ENCODE assay signal across 26 cellular contexts in the genomic region with DNA sequence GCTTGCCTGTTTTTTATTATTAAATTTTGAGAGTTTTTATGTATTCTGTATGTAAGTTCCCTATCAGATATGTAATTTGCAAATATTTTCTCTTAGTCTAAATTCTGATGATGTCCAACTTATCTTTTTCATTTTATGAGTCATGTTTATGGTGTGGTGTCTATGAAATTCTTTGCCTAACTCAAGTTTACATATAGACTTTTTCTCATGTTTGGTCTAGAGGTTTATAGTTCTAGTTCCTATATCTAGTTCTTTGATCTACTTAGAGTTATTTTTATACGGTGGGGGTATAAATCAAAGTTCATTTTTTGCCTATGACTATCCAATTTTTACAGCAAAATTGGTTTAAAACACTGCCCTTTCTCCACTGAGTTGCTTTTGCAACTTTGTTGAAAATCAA. TPM values are rescaled to one million over a fixed set of nuclear protein-coding genes. Genes with fewer than 3 reads are reported as not detected.
DNase-seq lines count a peak whose midpoint lies in the region; ATAC-seq, FAIRE-seq and TF ChIP-seq lines count a peak whose summit lies in the region.
"Had no signal": no experiment of that assay in that cellular context is flagged by ENCODE, and none has a peak within 500 bp of the region (broad histone marks: within the 10 kb centered on the region; RNA-seq: fewer than 3 reads in every experiment).

No MANE protein-coding gene starts in this region.

- H2AK5ac ChIP-seq in IMR-90 (ENCODE audit: low read depth, low read length) = no peak overlapping the region

- no peak overlapping the region for H3K4me3 ChIP-seq in IMR-90 (ENCODE audit: insufficient read depth, low read depth, low read length)
- no peak overlapping the region for H3K4me3 ChIP-seq in astrocyte (ENCODE audit: insufficient read depth, low read depth, low read length)
- no peak overlapping the region for H3K4me3 ChIP-seq in fibroblast of villous mesenchyme (ENCODE audit: low read depth, low read length)
- H3K4me3 ChIP-seq in mucosa of descending colon = no peak overlapping the region
- no peak overlapping the region for H3K4me3 ChIP-seq in esophagus squamous epithelium
- H3K4me3 ChIP-seq: A549; BLaER1 treated with 17β-estradiol and CSF1 and Interleukin-3, amounts not matched to agents 10 nM and 100 nM; GM23338 had no signal

- no peaks in the 10 kb centered on the region for H3K79me2 ChIP-seq in astrocyte (ENCODE audit: insufficient read depth, low read length)

- no peaks in the 10 kb centered on the region for H4K20me1 ChIP-seq in IMR-90 (ENCODE audit: insufficient read depth, low read length)
- no peaks in the 10 kb centered on the region for H4K20me1 ChIP-seq in astrocyte (ENCODE audit: insufficient read depth, low read length)
- H4K20me1 ChIP-seq: BLaER1 treated with 17β-estradiol and CSF1 and Interleukin-3, amounts not matched to agents 10 nM and 100 nM had no signal

- H2AK9ac ChIP-seq in IMR-90 (replicated peaks; ENCODE audit: low read depth, low read length, poor library complexity) = no peak overlapping the region

- H3K23ac ChIP-seq in IMR-90 (ENCODE audit: low read depth, low read length) = no peak overlapping the region

- no peaks in the 10 kb centered on the region for H3K9me3 ChIP-seq in IMR-90 (ENCODE audit: control insufficient read depth, insufficient read depth, low read length)
- no peaks in the 10 kb centered on the region for H3K9me3 ChIP-seq in astrocyte (ENCODE audit: insufficient read depth, low read depth, low read length)
- H3K9me3 ChIP-seq in mucosa of descending colon = no peaks in the 10 kb centered on the region
- H3K9me3 ChIP-seq in esophagus squamous epithelium = peaks cover 0 to 4% (median 0%) of the 10 kb centered on the region in 3 donors
- H3K9me3 ChIP-seq: BE2C had no signal

- DNase-seq in IMR-90 = peak; percentile 42
- no peak for DNase-seq in astrocyte (ENCODE audit: low read depth)
- DNase-seq in fibroblast of villous mesenchyme (ENCODE audit: low read depth) = peak; percentile 53
- DNase-seq in mucosa of descending colon = no peak
- DNase-seq in middle frontal gyrus (ENCODE audit: extremely low spot score, low spot score) = no peak
- no peak for DNase-seq in esophagus squamous epithelium (lab: John Stamatoyannopoulos, UW)
- no peak for DNase-seq in GM20000 (ENCODE audit: low spot score)
- DNase-seq: 8988T; ACHN; AML-193; BE2C; CD4-positive, alpha-beta T cell; CD8-positive, alpha-beta memory T cell; DMS 273 treated with DMSO at 0.1 percent for 48 hours; DMS79; GF-D8; H9 had no signal

- H3K36me3 ChIP-seq in IMR-90 (ENCODE audit: control insufficient read depth, insufficient read depth, low read length) = no peaks in the 10 kb centered on the region
- no peaks in the 10 kb centered on the region for H3K36me3 ChIP-seq in astrocyte (ENCODE audit: insufficient read depth, low read length)
- no peaks in the 10 kb centered on the region for H3K36me3 ChIP-seq in mucosa of descending colon (ENCODE audit: low read depth)
- H3K36me3 ChIP-seq in esophagus squamous epithelium = no peaks in the 10 kb centered on the region
- H3K36me3 ChIP-seq: BE2C; BLaER1 treated with 17β-estradiol and CSF1 and Interleukin-3, amounts not matched to agents 10 nM and 100 nM had no signal

- ATAC-seq in IMR-90 (ENCODE audit: low read depth) (no peak), mucosa of descending colon (peak; percentile 75), GM19023 (IDR thresholded peaks at IDR 0.05; ENCODE audit: unreplicated experiment) (no peak)
- ATAC-seq: A549, GM23338, HCT116 had no signal

- intact Hi-C loops in IMR-90 (cut with micrococcal nuclease) = loop anchor here (2.0 kb wide), 1 partner anchor 43 kb away; no protein-coding TSS in a partner anchor
- intact Hi-C loops in mucosa of descending colon (cut with DNase I, micrococcal nuclease) = no loop called here
- intact Hi-C loops in esophagus squamous epithelium (cut with DNase I) = no loop called here

- H3K4me1 Mint-ChIP-seq in astrocyte (ENCODE audit: low read depth, unreplicated experiment) = peaks cover 10% of the 10 kb centered on the region
- H3K4me1 Mint-ChIP-seq: CD14-positive monocyte; CD8-positive, alpha-beta memory T cell; GM23338; H9 had no signal

- no peaks in the 10 kb centered on the region for H3K36me3 Mint-ChIP-seq in astrocyte (ENCODE audit: low read depth, unreplicated experiment)
- H3K36me3 Mint-ChIP-seq: CD14-positive monocyte had no signal

- no peak overlapping the region for H3K9ac ChIP-seq in IMR-90 (ENCODE audit: low read depth, low read length)
- no peak overlapping the region for H3K9ac ChIP-seq in astrocyte (ENCODE audit: low read length)
- H3K9ac ChIP-seq: BLaER1 treated with 17β-estradiol and CSF1 and Interleukin-3, amounts not matched to agents 10 nM and 100 nM had no signal

- in situ Hi-C loops in IMR-90 (cut with MboI; ENCODE audit: low sequenced_read_pairs) = no loop called here

- peaks cover 3% of the 10 kb centered on the region for H3K9me3 Mint-ChIP-seq in astrocyte (ENCODE audit: unreplicated experiment)
- H3K9me3 Mint-ChIP-seq: CD4-positive, alpha-beta T cell had no signal

- H3K27ac Mint-ChIP-seq in astrocyte (ENCODE audit: unreplicated experiment) = no peak overlapping the region
- H3K27ac Mint-ChIP-seq: CD14-positive monocyte; CD4-positive, alpha-beta T cell; GM23338; H9 had no signal

- POLR2A ChIA-PET in IMR-90 (lab: Charles Lee; ENCODE audit: unreplicated experiment) = no interaction called here

- peak; percentile 20 for FAIRE-seq in astrocyte (lab: Jason Lieb, UNC)
- FAIRE-seq: D721Med, GM12891, GM18507 had no signal

- H3K27me3 ChIP-seq in IMR-90 (ENCODE audit: control insufficient read depth, insufficient read depth, low read length) (no peaks in the 10 kb centered on the region), astrocyte (ENCODE audit: insufficient read depth, low read length) (no peaks in the 10 kb centered on the region), esophagus squamous epithelium (no peaks in the 10 kb centered on the region)
- H3K27me3 ChIP-seq: BE2C; BLaER1 treated with 17β-estradiol and CSF1 and Interleukin-3, amounts not matched to agents 10 nM and 100 nM had no signal

- H3K4me3 Mint-ChIP-seq in astrocyte (ENCODE audit: unreplicated experiment) = no peak overlapping the region
- H3K4me3 Mint-ChIP-seq: CD14-positive monocyte; CD4-positive, alpha-beta T cell; CD8-positive, alpha-beta memory T cell; GM23338; H9 had no signal

- no peak overlapping the region for H2BK5ac ChIP-seq in IMR-90 (ENCODE audit: low read depth, low read length, poor library complexity, severe bottlenecking)

- no TSS peak for BruUV-seq in IMR-90 (replicated peaks; lab: Mats Ljungman, UMichigan)

- TF ChIP-seq CTCF in IMR-90 (conservative IDR thresholded peaks at IDR 0.05; ENCODE audit: low read depth, low read length) (no peak), astrocyte (IDR thresholded peaks at IDR 0.05; ENCODE audit: insufficient read depth, low read depth, low read length) (no peak), fibroblast of villous mesenchyme (IDR thresholded peaks at IDR 0.05; ENCODE audit: insufficient read depth, low read depth, low read length) (no peak), mucosa of descending colon (IDR thresholded peaks at IDR 0.05) (no peak), esophagus squamous epithelium (IDR thresholded peaks at IDR 0.05) (no peak), GM20000 (IDR thresholded peaks at IDR 0.05; ENCODE audit: extremely low read depth, missing control alignments) (no peak)

- H2BK15ac ChIP-seq in IMR-90 (ENCODE audit: low read depth, low read length) = no peak overlapping the region

- WGBS in IMR-90 (ENCODE audit: extremely low coverage in 2 of 2, insufficient read length in 1 of 2), 2 experiments = no CpG with 5 or more reads among the region's 1 CpG
- 67 to 81% methylated on average over 1 of the region's 1 CpG for WGBS in esophagus squamous epithelium, 2 donors

- TF ChIP-seq POLR2A in IMR-90 (IDR thresholded peaks at IDR 0.05; ENCODE audit: low read depth, low read length) (no peak), esophagus squamous epithelium (IDR thresholded peaks at IDR 0.05) (no peak)

- H2BK120ac ChIP-seq in IMR-90 (ENCODE audit: low read depth, low read length) = no peak overlapping the region

- H3K27me3 Mint-ChIP-seq in astrocyte (ENCODE audit: low read depth, unreplicated experiment) = no peaks in the 10 kb centered on the region
- H3K27me3 Mint-ChIP-seq: CD4-positive, alpha-beta T cell had no signal

- H2AFZ ChIP-seq in IMR-90 (replicated peaks; ENCODE audit: low read length, poor library complexity) (no peak overlapping the region), astrocyte (ENCODE audit: low read depth, low read length) (no peak overlapping the region)
- H2AFZ ChIP-seq: GM23338 had no signal

- no peak overlapping the region for H4K91ac ChIP-seq in IMR-90 (ENCODE audit: insufficient read depth, low read depth, low read length)

- no peak for TF ChIP-seq RAD21 in IMR-90 (IDR thresholded peaks at IDR 0.05; ENCODE audit: low read length)

- H3K4me1 ChIP-seq in IMR-90 (ENCODE audit: control insufficient read depth, insufficient read depth, low read length) (peaks cover 5% of the 10 kb centered on the region), astrocyte (ENCODE audit: insufficient read depth, low read length) (no peaks in the 10 kb centered on the region), mucosa of descending colon (ENCODE audit: low read depth) (no peaks in the 10 kb centered on the region), esophagus squamous epithelium (peaks cover 0 to 11% (median 0%) of the 10 kb centered on the region in 3 donors)
- H3K4me1 ChIP-seq: A549; BE2C; BLaER1 treated with 17β-estradiol and CSF1 and Interleukin-3, amounts not matched to agents 10 nM and 100 nM had no signal

- H3K56ac ChIP-seq in IMR-90 (ENCODE audit: extremely low read depth, insufficient read depth, low read length) = no peak overlapping the region

- no peaks in the 10 kb centered on the region for H3K79me1 ChIP-seq in IMR-90 (ENCODE audit: low read depth in 1 of 2, low read length in 2 of 2)

- no peak overlapping the region for H3K14ac ChIP-seq in IMR-90 (replicated peaks; ENCODE audit: low read depth, low read length)

- no peak overlapping the region for H4K8ac ChIP-seq in IMR-90 (ENCODE audit: low read depth in 2 of 2, low read length in 2 of 2)

- H3K4ac ChIP-seq in IMR-90 (ENCODE audit: low read depth, low read length) = no peak overlapping the region

- CTCF ChIA-PET in IMR-90 (lab: Yijun Ruan, JAX) = no interaction called here

- H3K27ac ChIP-seq in IMR-90 (ENCODE audit: insufficient read depth, low read length) = no peak overlapping the region
- no peak overlapping the region for H3K27ac ChIP-seq in astrocyte (ENCODE audit: low read depth, low read length)
- H3K27ac ChIP-seq in esophagus squamous epithelium = no peak overlapping the region
- H3K27ac ChIP-seq: A549; BLaER1 treated with 17β-estradiol and CSF1 and Interleukin-3, amounts not matched to agents 10 nM and 100 nM had no signal

- H3K9me1 ChIP-seq in IMR-90 (ENCODE audit: insufficient read depth, low read length) = no peaks in the 10 kb centered on the region

- H3K18ac ChIP-seq in IMR-90 (ENCODE audit: low read depth, low read length) = no peak overlapping the region

- H2BK20ac ChIP-seq in IMR-90 (ENCODE audit: low read depth, low read length) = no peak overlapping the region

- no peak overlapping the region for H4K5ac ChIP-seq in IMR-90 (ENCODE audit: low read depth, low read length)

- dilution Hi-C loops in IMR-90 (cut with HindIII; ENCODE audit: low sequenced_read_pairs, unreplicated experiment) = no loop called here

- H3K4me2 ChIP-seq in IMR-90 (ENCODE audit: low read depth, low read length) (no peak overlapping the region), astrocyte (ENCODE audit: low read length) (no peak overlapping the region)
- H3K4me2 ChIP-seq: A549; BLaER1 treated with 17β-estradiol and CSF1 and Interleukin-3, amounts not matched to agents 10 nM and 100 nM; GM23338 had no signal

RNA-seq across cellular contexts. Expression of a gene that starts 26.3 kb away (rescaled TPM):
- 3.9 and 4.3 TPM in 2 replicates for total RNA-seq in IMR-90 (2012; rRNA removed)
- polyA plus RNA-seq in IMR-90 (2012; rRNA removed) = 0.37 and 0.74 TPM in 2 replicates
- polyA plus RNA-seq in IMR-90 (2012; cell fraction: cytosol; rRNA removed) = 0.05 and 0.10 TPM in 2 replicates
- 0.33 and 1.6 TPM in 2 replicates for polyA plus RNA-seq in IMR-90 (2012; cell fraction: nucleus; rRNA removed; ENCODE audit: low replicate concordance)
- 2.1 and 2.3 TPM in 2 replicates for total RNA-seq in astrocyte
- 9.3 and 20.3 TPM in 2 replicates for total RNA-seq in fibroblast of villous mesenchyme
- total RNA-seq in mucosa of descending colon = 10 to 100 TPM; 11.2 to 36.5 (median 14.2) TPM
- total RNA-seq in esophagus squamous epithelium = 10 to 100 TPM in 2 of 4 donors, 1 to 10 TPM in 2; 1.9 to 31.3 (median 9.1) TPM

Comparison
In these comparisons a context has a peak if more than half of its experiments do, and no peak if none do; other contexts are left out.
1. DNase-seq: peak in IMR-90 (single experiment) and fibroblast of villous mesenchyme (single experiment); none in astrocyte (single experiment), mucosa of descending colon (0 of 3), middle frontal gyrus (single experiment), esophagus squamous epithelium (single experiment) and GM20000 (single experiment).